In the genomic region with DNA sequence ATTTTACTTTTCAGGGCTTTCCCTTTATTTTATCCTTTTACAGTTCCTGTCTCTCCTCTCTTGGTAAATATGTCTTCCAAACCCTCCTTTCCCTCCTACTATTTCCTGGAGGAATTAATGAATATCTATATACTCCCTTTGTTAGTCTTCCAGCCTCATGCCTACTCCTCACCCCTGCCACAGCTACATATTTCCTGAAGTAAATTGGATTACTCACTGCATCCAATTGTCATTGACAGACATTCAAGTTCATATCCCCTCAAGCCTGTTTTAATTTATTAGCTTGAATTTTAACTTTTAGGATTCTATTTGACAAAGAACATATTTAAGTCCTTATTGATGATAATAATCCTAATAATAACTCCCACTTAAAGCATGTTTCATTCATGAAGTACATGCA, we compare ENCODE assay signal across 19 cellular contexts.
DNase-seq lines count a peak whose midpoint lies in the region; ATAC-seq and TF ChIP-seq lines count a peak whose summit lies in the region.
"Had no signal": no experiment of that assay in that cellular context is flagged by ENCODE, and none has a peak within 500 bp of the region (broad histone marks: within the 10 kb centered on the region; RNA-seq: fewer than 3 reads in every experiment).

No MANE protein-coding gene starts in this region.

- no peaks in the 10 kb centered on the region for H3K9me2 ChIP-seq in GM23338 (ENCODE audit: insufficient read depth)

- no peaks in the 10 kb centered on the region for H3K27me3 Mint-ChIP-seq in GM23338 (ENCODE audit: insufficient read depth, low read depth, poor library complexity)
- H3K27me3 Mint-ChIP-seq in brain = no peaks in the 10 kb centered on the region
- H3K27me3 Mint-ChIP-seq: CD4-positive, CD25-positive, alpha-beta regulatory T cell had no signal

- no peak overlapping the region for H3K4me3 ChIP-seq in A673 (ENCODE audit: low read depth, low read length, poor library complexity, severe bottlenecking)
- H3K4me3 ChIP-seq in GM23338 = no peak overlapping the region
- H3K4me3 ChIP-seq in HUES48 (ENCODE audit: low read depth, low read length) = 0 out of 2 replicates have a peak overlapping the region, but pooled peaks have one; percentile 15
- H3K4me3 ChIP-seq: A549, GM12878 had no signal

- peak overlapping the region; percentile 50 for H3K4me2 ChIP-seq in GM23338
- H3K4me2 ChIP-seq: A549 had no signal

- CTCF ChIA-PET in A673 (lab: Charles Lee) = no interaction called here

- H3K4me1 ChIP-seq in A673 (ENCODE audit: insufficient read depth, low read length, poor library complexity, severe bottlenecking) = peaks cover 24% of the 10 kb centered on the region
- peaks cover 54% of the 10 kb centered on the region for H3K4me1 ChIP-seq in GM23338 (ENCODE audit: insufficient read depth)
- peaks cover 43% of the 10 kb centered on the region for H3K4me1 ChIP-seq in HUES48 (ENCODE audit: control insufficient read depth, insufficient read depth, low read length)
- H3K4me1 ChIP-seq: A549 had no signal

- H2AFZ ChIP-seq in GM23338 = no peak overlapping the region

- no peak overlapping the region for H3K9ac ChIP-seq in HUES48 (ENCODE audit: low read depth, low read length)

- TF ChIP-seq CTCF in A673 (conservative IDR thresholded peaks at IDR 0.05; ENCODE audit: low read depth, low read length) (no peak), GM23338 (conservative IDR thresholded peaks at IDR 0.05; ENCODE audit: low read depth in 2 of 2) (no peak), brain (conservative IDR thresholded peaks at IDR 0.05) (no peak)

- in situ Hi-C loops in KBM-7 (cut with MboI; ENCODE audit: low pct_unique_long_range_greater_than_20kb, low sequenced_read_pairs) = no loop called here

- ATAC-seq in GM23338 (no peak), GM21381 (IDR thresholded peaks at IDR 0.05; ENCODE audit: unreplicated experiment) (no peak)
- ATAC-seq: A549; CD8-positive, alpha-beta T cell; GM12878; HCT116 had no signal

- intact Hi-C loops in A673 (cut with micrococcal nuclease; ENCODE audit: unreplicated experiment) = loop anchor here (5.0 kb wide), 1 partner anchor 728 kb away; no protein-coding TSS in a partner anchor

- DNase-seq in A673 (ENCODE audit: low spot score) = peak; percentile 91
- DNase-seq in GM23338 (ENCODE audit: low spot score) = no peak
- DNase-seq in C1 segment of cervical spinal cord (lab: John Stamatoyannopoulos, UW) = no peak
- DNase-seq in KBM-7 = no peak
- DNase-seq: 8988T; CD4-positive, CD25-positive, alpha-beta regulatory T cell; CD8-positive, alpha-beta T cell; DMS 273 treated with DMSO at 0.1 percent for 48 hours; DMS79; EL; GDM1; GOT3 had no signal

- H3K9me3 Mint-ChIP-seq in GM23338 = no peaks in the 10 kb centered on the region
- H3K9me3 Mint-ChIP-seq in brain = peaks cover 0 to 3% (median 0%) of the 10 kb centered on the region in 5 experiments
- H3K9me3 Mint-ChIP-seq: CD8-positive, alpha-beta T cell had no signal

- H3K9me3 ChIP-seq in A673 (ENCODE audit: low read depth, low read length, poor library complexity, severe bottlenecking) (no peaks in the 10 kb centered on the region), HUES48 (ENCODE audit: control insufficient read depth, insufficient read depth, low read length) (no peaks in the 10 kb centered on the region)
- H3K9me3 ChIP-seq: A549 had no signal

- H3K27ac Mint-ChIP-seq in GM23338 (peak overlapping the region; percentile 11; the same call in 1 of the 2 replicates), brain (peak overlapping the region in 4 of 5 experiments; percentile 13 to 72 (median 50))
- H3K27ac Mint-ChIP-seq: CD4-positive, CD25-positive, alpha-beta regulatory T cell; CD8-positive, alpha-beta T cell had no signal

- H3K36me3 Mint-ChIP-seq in GM23338 (ENCODE audit: low read depth) (no peaks in the 10 kb centered on the region), brain (no peaks in the 10 kb centered on the region)
- H3K36me3 Mint-ChIP-seq: CD4-positive, CD25-positive, alpha-beta regulatory T cell; CD8-positive, alpha-beta T cell had no signal

- no TSS peak for BruUV-seq in A673 (replicated peaks; lab: Mats Ljungman, UMichigan)

- no peaks in the 10 kb centered on the region for H3K36me3 ChIP-seq in A673 (ENCODE audit: insufficient read depth, low read length, poor library complexity, severe bottlenecking)
- no peaks in the 10 kb centered on the region for H3K36me3 ChIP-seq in GM23338 (ENCODE audit: insufficient read depth)
- no peaks in the 10 kb centered on the region for H3K36me3 ChIP-seq in HUES48 (ENCODE audit: control insufficient read depth, insufficient read depth, low read length)

- POLR2A ChIA-PET in A673 (lab: Charles Lee; ENCODE audit: low non-redundant PET) = interaction anchor here (0.5 to 0.6 kb wide), 2 partner anchors 10 to 14 kb away, joined by 3 read pairs; no protein-coding TSS in a partner anchor

- H3K27me3 ChIP-seq in A673 (replicated peaks; ENCODE audit: insufficient read depth, low read depth, low read length, poor library complexity) = peaks cover 24% of the 10 kb centered on the region
- no peaks in the 10 kb centered on the region for H3K27me3 ChIP-seq in GM23338 (ENCODE audit: insufficient read depth)
- no peaks in the 10 kb centered on the region for H3K27me3 ChIP-seq in HUES48 (ENCODE audit: control insufficient read depth, insufficient read depth, low read length)

- no peaks in the 10 kb centered on the region for H4K20me1 ChIP-seq in GM23338 (replicated peaks; ENCODE audit: insufficient read depth)

- H3K27ac ChIP-seq in A673 (ENCODE audit: low read depth, low read length, poor library complexity, severe bottlenecking) (peak overlapping the region; percentile 5), GM23338 (ENCODE audit: low read depth) (no peak overlapping the region), HUES48 (ENCODE audit: low read depth, low read length) (no peak overlapping the region)
- H3K27ac ChIP-seq: A549, C4-2B had no signal

- H3K4me3 Mint-ChIP-seq in GM23338 = no peak overlapping the region
- no peak overlapping the region for H3K4me3 Mint-ChIP-seq in brain
- H3K4me3 Mint-ChIP-seq: CD4-positive, CD25-positive, alpha-beta regulatory T cell; CD8-positive, alpha-beta T cell had no signal

- no peaks in the 10 kb centered on the region for H3K79me2 ChIP-seq in GM23338 (replicated peaks; ENCODE audit: insufficient read depth)

- H3F3A ChIP-seq in GM23338 (replicated peaks; ENCODE audit: low read depth) = no peaks in the 10 kb centered on the region

- H3K4me1 Mint-ChIP-seq in GM23338 (peaks cover 46% of the 10 kb centered on the region), brain (peaks cover 52% of the 10 kb centered on the region)
- H3K4me1 Mint-ChIP-seq: CD4-positive, CD25-positive, alpha-beta regulatory T cell had no signal

TF ChIP-seq in GM23338, 12 proteins besides CTCF, POLR2A, EP300 and RAD21:
- TF ChIP-seq EZH2phosphoT487 (IDR thresholded peaks at IDR 0.05; ENCODE audit: unreplicated experiment) (no peak), NANOG (IDR thresholded peaks at IDR 0.05; ENCODE audit: borderline replicate concordance) (no peak), POLR2AphosphoS5 (IDR thresholded peaks at IDR 0.05; ENCODE audit: low read depth) (no peak), JUNB (IDR thresholded peaks at IDR 0.05; ENCODE audit: unreplicated experiment) (no peak)
- TF ChIP-seq, protein P1, sequence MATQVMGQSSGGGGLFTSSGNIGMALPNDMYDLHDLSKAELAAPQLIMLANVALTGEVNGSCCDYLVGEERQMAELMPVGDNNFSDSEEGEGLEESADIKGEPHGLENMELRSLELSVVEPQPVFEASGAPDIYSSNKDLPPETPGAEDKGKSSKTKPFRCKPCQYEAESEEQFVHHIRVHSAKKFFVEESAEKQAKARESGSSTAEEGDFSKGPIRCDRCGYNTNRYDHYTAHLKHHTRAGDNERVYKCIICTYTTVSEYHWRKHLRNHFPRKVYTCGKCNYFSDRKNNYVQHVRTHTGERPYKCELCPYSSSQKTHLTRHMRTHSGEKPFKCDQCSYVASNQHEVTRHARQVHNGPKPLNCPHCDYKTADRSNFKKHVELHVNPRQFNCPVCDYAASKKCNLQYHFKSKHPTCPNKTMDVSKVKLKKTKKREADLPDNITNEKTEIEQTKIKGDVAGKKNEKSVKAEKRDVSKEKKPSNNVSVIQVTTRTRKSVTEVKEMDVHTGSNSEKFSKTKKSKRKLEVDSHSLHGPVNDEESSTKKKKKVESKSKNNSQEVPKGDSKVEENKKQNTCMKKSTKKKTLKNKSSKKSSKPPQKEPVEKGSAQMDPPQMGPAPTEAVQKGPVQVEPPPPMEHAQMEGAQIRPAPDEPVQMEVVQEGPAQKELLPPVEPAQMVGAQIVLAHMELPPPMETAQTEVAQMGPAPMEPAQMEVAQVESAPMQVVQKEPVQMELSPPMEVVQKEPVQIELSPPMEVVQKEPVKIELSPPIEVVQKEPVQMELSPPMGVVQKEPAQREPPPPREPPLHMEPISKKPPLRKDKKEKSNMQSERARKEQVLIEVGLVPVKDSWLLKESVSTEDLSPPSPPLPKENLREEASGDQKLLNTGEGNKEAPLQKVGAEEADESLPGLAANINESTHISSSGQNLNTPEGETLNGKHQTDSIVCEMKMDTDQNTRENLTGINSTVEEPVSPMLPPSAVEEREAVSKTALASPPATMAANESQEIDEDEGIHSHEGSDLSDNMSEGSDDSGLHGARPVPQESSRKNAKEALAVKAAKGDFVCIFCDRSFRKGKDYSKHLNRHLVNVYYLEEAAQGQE (IDR thresholded peaks at IDR 0.05; ENCODE audit: unreplicated experiment) = no peak
